Comparison of ENCODE assay signal across 11 cellular contexts in genomic region chr11:75850787-75851186, GRCh38. TPM values are rescaled to one million over a fixed set of nuclear protein-coding genes. Genes with fewer than 3 reads are reported as not detected.
A peak's percentile ranks its signal among the peaks of the same experiment; 100 is the strongest.
DNase-seq lines count a peak whose midpoint lies in the region; ATAC-seq and TF ChIP-seq lines count a peak whose summit lies in the region.
"Had no signal": no experiment of that assay in that cellular context is flagged by ENCODE, and none has a peak within 500 bp of the region (broad histone marks: within the 10 kb centered on the region; RNA-seq: fewer than 3 reads in every experiment).

No MANE protein-coding gene starts in this region.

- H3K4me3 ChIP-seq in fibroblast of mammary gland (ENCODE audit: control insufficient read depth, low read depth, low read length) = no peak overlapping the region
- H3K4me3 ChIP-seq in retinal pigment epithelial cell (ENCODE audit: low read length) = no peak overlapping the region

- ATAC-seq in HG02938 (IDR thresholded peaks at IDR 0.05; ENCODE audit: unreplicated experiment) (no peak), HG03378 (IDR thresholded peaks at IDR 0.05; ENCODE audit: unreplicated experiment) (no peak)
- ATAC-seq: CD8-positive, alpha-beta T cell had no signal

- TF ChIP-seq CTCF in fibroblast of mammary gland (conservative IDR thresholded peaks at IDR 0.05; ENCODE audit: control insufficient read depth, insufficient read depth, low read depth, low read length) = no peak
- no peak for TF ChIP-seq CTCF in retinal pigment epithelial cell (conservative IDR thresholded peaks at IDR 0.05; ENCODE audit: low read depth, low read length)

- DNase-seq in EH (ENCODE audit: low read depth) (peak; percentile 42), RPMI7951 (ENCODE audit: low read depth) (peak; percentile 9), fibroblast of mammary gland (ENCODE audit: low read depth) (peak; percentile 19), retinal pigment epithelial cell (ENCODE audit: low read depth) (peak; percentile 63), T-helper 1 cell (no peak)
- no peak for DNase-seq in stimulated activated CD4-positive, alpha-beta T cell treated with anti-CD3 and anti-CD28 coated beads, Interleukin-4, amount 100 ng/mL, for 24 hours
- DNase-seq: activated CD4-positive, alpha-beta T cell treated with anti-CD3 and anti-CD28 coated beads, Interleukin-2, amount 10 ng/mL, durations not matched to agents 7 days and 5 days; CD8-positive, alpha-beta T cell; kidney glomerular epithelial cell had no signal

RNA-seq across cellular contexts. Expression of gene UVRAG, which starts 35.8 kb away (rescaled TPM):
- 12.3 and 17.7 TPM in 2 replicates for total RNA-seq in RPMI7951 (2014; rRNA removed; shearing (Covaris generic))

Comparison
In these comparisons a context has a peak if more than half of its experiments do, and no peak if none do; other contexts are left out.
1. DNase-seq: peak in EH (single experiment), RPMI7951 (single experiment), fibroblast of mammary gland (single experiment) and retinal pigment epithelial cell (single experiment); none in T-helper 1 cell (0 of 5) and stimulated activated CD4-positive, alpha-beta T cell treated with anti-CD3 and anti-CD28 coated beads, Interleukin-4, amount 100 ng/mL, for 24 hours (single experiment).